1 cellular context compared by ENCODE assay signal in the genomic region with DNA sequence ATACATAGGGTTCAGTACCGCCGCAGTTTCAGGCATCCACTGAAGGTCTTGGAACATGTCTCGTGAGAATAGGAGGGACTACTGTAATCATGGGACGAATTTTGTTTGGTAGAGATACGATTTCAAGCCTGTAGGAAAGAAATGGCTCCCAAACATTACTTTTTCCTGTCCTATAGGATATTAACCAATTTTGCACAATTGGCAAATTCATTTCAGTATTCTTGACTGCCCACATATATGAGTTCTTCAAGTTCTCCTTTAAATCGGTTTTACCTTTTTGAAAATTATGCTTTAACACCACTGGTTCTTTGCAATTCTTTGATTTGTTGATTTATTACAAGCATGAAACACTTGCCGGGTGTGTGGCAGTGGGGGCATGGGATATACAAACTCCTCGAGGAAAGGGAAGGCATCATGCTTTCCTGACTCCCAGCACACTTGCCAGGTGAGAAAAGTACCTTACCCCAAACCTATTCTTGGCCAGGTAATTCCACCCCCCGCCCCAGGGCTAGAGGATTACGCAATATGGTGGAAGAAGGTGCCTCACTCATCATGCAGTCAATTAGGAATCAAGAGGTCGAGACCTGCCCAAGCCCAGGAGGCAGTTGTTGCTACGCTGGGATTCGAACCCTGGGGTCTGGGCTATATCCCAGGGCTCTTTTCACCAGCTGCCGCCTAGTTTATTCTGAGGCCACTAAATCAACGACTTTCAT.
TF ChIP-seq lines count a peak whose summit lies in the region.

No MANE protein-coding gene starts in this region.

TF ChIP-seq in SK-N-SH treated with all-trans-retinoic acid at 6 μM for 48 hours, 23 proteins besides CTCF, POLR2A, EP300 and RAD21 (continued from another document):
- TF ChIP-seq CREB5 (CRISPR knock-in tag; IDR thresholded peaks at IDR 0.05; ENCODE audit: low read depth) (no peak), ZNF70 (CRISPR knock-in tag; IDR thresholded peaks at IDR 0.05) (no peak), ZFP3 (CRISPR knock-in tag; IDR thresholded peaks at IDR 0.05) (no peak), PPARA (CRISPR knock-in tag; IDR thresholded peaks at IDR 0.05; ENCODE audit: borderline replicate concordance) (no peak), PATZ1 (CRISPR knock-in tag; IDR thresholded peaks at IDR 0.05; ENCODE audit: borderline replicate concordance) (no peak), POU6F1 (CRISPR knock-in tag; IDR thresholded peaks at IDR 0.05; ENCODE audit: borderline replicate concordance, low read depth) (no peak)
